In genomic region chr3:123481722-123482457, GRCh38 we compare ENCODE assay signal across 21 cellular contexts. TPM values are rescaled to one million over a fixed set of nuclear protein-coding genes. Genes with fewer than 3 reads are reported as not detected.
DNase-seq lines count a peak whose midpoint lies in the region; ATAC-seq and TF ChIP-seq lines count a peak whose summit lies in the region.
"Had no signal": no experiment of that assay in that cellular context is flagged by ENCODE, and none has a peak within 500 bp of the region (broad histone marks: within the 10 kb centered on the region; RNA-seq: fewer than 3 reads in every experiment).

No MANE protein-coding gene starts in this region.

- no peak for TF ChIP-seq POLR2A in heart left ventricle (IDR thresholded peaks at IDR 0.05)

- H3K36me3 Mint-ChIP-seq in endodermal cell (ENCODE audit: low read depth), result no peaks in the 10 kb centered on the region
- H3K36me3 Mint-ChIP-seq: CD8-positive, alpha-beta T cell had no signal

- H3K27me3 ChIP-seq in heart left ventricle, result no peaks in the 10 kb centered on the region
- H3K27me3 ChIP-seq in endodermal cell (ENCODE audit: control insufficient read depth, insufficient read depth, low read length, poor library complexity, severe bottlenecking), result no peaks in the 10 kb centered on the region

- H3K4me3 ChIP-seq in heart left ventricle, result no peak overlapping the region
- H3K4me3 ChIP-seq in endodermal cell (ENCODE audit: low read length), result no peak overlapping the region
- H3K4me3 ChIP-seq: BLaER1 treated with 17β-estradiol and CSF1 and Interleukin-3, amounts not matched to agents 10 nM and 100 nM; SJSA1 had no signal

- H3K4me1 Mint-ChIP-seq in endodermal cell, result no peaks in the 10 kb centered on the region

- no peaks in the 10 kb centered on the region for H3K9me3 Mint-ChIP-seq in endodermal cell
- H3K9me3 Mint-ChIP-seq: CD8-positive, alpha-beta T cell; HFFc6 had no signal

- 74 to 85% (median 79%) methylated on average over 12 of the region's 12 CpGs for WGBS in heart left ventricle, 4 donors
- WGBS in endodermal cell (ENCODE audit: insufficient coverage in 1 of 2, insufficient read length in 1 of 2), 2 experiments, result 73 to 87% methylated on average over 4 to 12 of the region's 12 CpGs

- H3K9ac ChIP-seq in endodermal cell (ENCODE audit: extremely low read depth, low read length, poor library complexity, severe bottlenecking), result no peak overlapping the region
- H3K9ac ChIP-seq: BLaER1 treated with 17β-estradiol and CSF1 and Interleukin-3, amounts not matched to agents 10 nM and 100 nM had no signal

- H3K27ac ChIP-seq in heart left ventricle (no peak overlapping the region), endodermal cell (ENCODE audit: low read depth, low read length) (no peak overlapping the region)
- H3K27ac ChIP-seq: BLaER1 treated with 17β-estradiol and CSF1 and Interleukin-3, amounts not matched to agents 10 nM and 100 nM; SJSA1 had no signal

- H3K27ac Mint-ChIP-seq in endodermal cell, result no peak overlapping the region
- H3K27ac Mint-ChIP-seq: CD8-positive, alpha-beta T cell; HFFc6 had no signal

- H3K4me1 ChIP-seq in heart left ventricle, result peaks cover 0 to 2% (median 0%) of the 10 kb centered on the region in 12 donors
- H3K4me1 ChIP-seq in endodermal cell (ENCODE audit: control insufficient read depth, insufficient read depth, low read length), result no peaks in the 10 kb centered on the region
- H3K4me1 ChIP-seq: SJSA1 had no signal

- peak in 3 of 4 donors; percentile 19 to 63 (median 40) for ATAC-seq in heart left ventricle
- ATAC-seq in GM21576 (IDR thresholded peaks at IDR 0.05; ENCODE audit: unreplicated experiment), result no peak
- ATAC-seq in HG02642 (IDR thresholded peaks at IDR 0.05; ENCODE audit: poor library complexity, unreplicated experiment), result no peak
- ATAC-seq: CD8-positive, alpha-beta T cell; PC-3 had no signal

- H3K9me3 ChIP-seq in heart left ventricle, result no peaks in the 10 kb centered on the region
- no peaks in the 10 kb centered on the region for H3K9me3 ChIP-seq in endodermal cell (ENCODE audit: control insufficient read depth, low read length)
- H3K9me3 ChIP-seq: BLaER1 treated with 17β-estradiol and CSF1 and Interleukin-3, amounts not matched to agents 10 nM and 100 nM; SJSA1 had no signal

- intact Hi-C loops in heart left ventricle (cut with DNase I) (loop anchor here in 1 of 10 donors (5.0 kb wide), 1 partner anchor 35 kb away; the partner anchor contains the start of gene ADCY5), cardiac septum (cut with DNase I) (no loop called here)

- TF ChIP-seq CTCF in heart left ventricle (IDR thresholded peaks at IDR 0.05), result no peak
- no peak for TF ChIP-seq CTCF in endodermal cell (conservative IDR thresholded peaks at IDR 0.05)

- H3K36me3 ChIP-seq in heart left ventricle, result no peaks in the 10 kb centered on the region
- no peaks in the 10 kb centered on the region for H3K36me3 ChIP-seq in endodermal cell (ENCODE audit: control insufficient read depth, insufficient read depth, low read length)
- H3K36me3 ChIP-seq: BLaER1 treated with 17β-estradiol and CSF1 and Interleukin-3, amounts not matched to agents 10 nM and 100 nM; SJSA1 had no signal

- no peak for DNase-seq in heart left ventricle
- DNase-seq in cardiac septum (ENCODE audit: low spot score), result no peak
- peak; percentile 54 for DNase-seq in endodermal cell
- peak; percentile 12 for DNase-seq in left kidney (ENCODE audit: low read depth, low spot score)
- no peak for DNase-seq in glomerular visceral epithelial cell (ENCODE audit: extremely low spot score)
- DNase-seq in activated CD8-positive, alpha-beta memory T cell treated with anti-CD3 and anti-CD28 coated beads, Interleukin-2, amount 50 U/mL, for 48 hours, result no peak
- DNase-seq: Calu3; CD8-positive, alpha-beta T cell; GF-D8; HFFc6; NCI-H1436; NCI-H1930; NCI-H226; NCI-H524; PC-3; RPMI8226 had no signal

- peaks cover 20% of the 10 kb centered on the region for H3K27me3 Mint-ChIP-seq in endodermal cell (ENCODE audit: insufficient read depth)

- H3K4me3 Mint-ChIP-seq in endodermal cell, result no peak overlapping the region
- H3K4me3 Mint-ChIP-seq: CD8-positive, alpha-beta T cell; HFFc6 had no signal

RNA-seq across cellular contexts. Expression of gene ADCY5, which starts 33.0 kb away (rescaled TPM):
- 100 to 1,000 TPM; 106 to 276 (median 170) TPM for total RNA-seq in heart left ventricle
- 10 to 100 TPM; 78.5 to 84.1 TPM for polyA plus RNA-seq in heart left ventricle
- 192 TPM for total RNA-seq in cardiac septum
- 1 to 10 TPM; 3.9 to 5.2 TPM for total RNA-seq in endodermal cell
- polyA plus RNA-seq in endodermal cell (2013, experiment 1 of 2), result 3.5 TPM
- 3.0 TPM for polyA plus RNA-seq in endodermal cell (2013, experiment 2 of 2)
- total RNA-seq: CD8-positive, alpha-beta T cell; M059J; PC-3 had no signal

Comparison
In these comparisons a context has a peak if more than half of its experiments do, and no peak if none do; other contexts are left out.
1. ATAC-seq: peak in heart left ventricle (3 of 4); none in GM21576 (single experiment) and HG02642 (single experiment).
2. DNase-seq: peak in endodermal cell (single experiment) and left kidney (single experiment); none in heart left ventricle (0 of 5), cardiac septum (single experiment), glomerular visceral epithelial cell (single experiment) and activated CD8-positive, alpha-beta memory T cell treated with anti-CD3 and anti-CD28 coated beads, Interleukin-2, amount 50 U/mL, for 48 hours (single experiment).
3. RNA of gene ADCY5, which starts 33.0 kb away (total RNA-seq): 192 TPM in cardiac septum (single experiment) and 106 to 276 TPM in heart left ventricle; 3.9 to 5.2 TPM in endodermal cell; every median in the first group is over 10 times any median in the second.